8 cellular contexts compared by ENCODE assay signal in genomic region chr21:37072239-37072987, GRCh38. TPM values are rescaled to one million over a fixed set of nuclear protein-coding genes. Genes with fewer than 3 reads are reported as not detected.
A peak's percentile ranks its signal among the peaks of the same experiment; 100 is the strongest.
DNase-seq lines count a peak whose midpoint lies in the region; FAIRE-seq and TF ChIP-seq lines count a peak whose summit lies in the region.

No MANE protein-coding gene starts in this region.

- H3K36me3 ChIP-seq in GM06990 (ENCODE audit: control insufficient read depth, insufficient read depth, low read length), result no peaks in the 10 kb centered on the region
- peaks cover 7% of the 10 kb centered on the region; the same call in 1 of the 2 replicates for H3K36me3 ChIP-seq in SU-DHL-6 (ENCODE audit: low read length)
- H3K36me3 ChIP-seq in small intestine (ENCODE audit: control insufficient read depth in 2 of 2, insufficient read depth in 2 of 2, low read length in 2 of 2), result peaks cover 0 to 2% of the 10 kb centered on the region in 2 donors

- H3K27me3 ChIP-seq in GM06990 (replicated peaks; ENCODE audit: control insufficient read depth, insufficient read depth, low read length) (no peaks in the 10 kb centered on the region), SU-DHL-6 (ENCODE audit: low read length) (no peaks in the 10 kb centered on the region), small intestine (ENCODE audit: control insufficient read depth in 2 of 2, insufficient read depth in 2 of 2, low read length in 2 of 2) (no peaks in the 10 kb centered on the region)

- H3F3A ChIP-seq in SU-DHL-6 (ENCODE audit: insufficient read depth), result peaks cover 21% of the 10 kb centered on the region

- peaks cover 4 to 5% of the 10 kb centered on the region in 2 donors for H3K4me1 ChIP-seq in small intestine (ENCODE audit: control insufficient read depth in 2 of 2, insufficient read depth in 1 of 2, low read depth in 1 of 2, low read length in 1 of 2)

- H3K4me2 ChIP-seq in SU-DHL-6 (ENCODE audit: low read depth, low read length, poor library complexity, severe bottlenecking), result peak overlapping the region; percentile 64

- H2AFZ ChIP-seq in SU-DHL-6 (ENCODE audit: low read depth, low read length, severe bottlenecking), result peak overlapping the region; percentile 81

- peak overlapping the region; percentile 85 for H3K9ac ChIP-seq in SU-DHL-6 (ENCODE audit: low read length)

- no peaks in the 10 kb centered on the region for H3K9me2 ChIP-seq in SU-DHL-6 (replicated peaks; ENCODE audit: insufficient read depth, low read length)

- WGBS in small intestine, 3 donors, result 0 to 1% (median 1%) methylated on average over 51 to 54 of the region's 54 CpGs

- H3K9me3 ChIP-seq in SU-DHL-6 (ENCODE audit: insufficient read depth, low read length) (no peaks in the 10 kb centered on the region), small intestine (ENCODE audit: control insufficient read depth, low read depth) (no peaks in the 10 kb centered on the region)

- peaks cover 41% of the 10 kb centered on the region for H3K79me2 ChIP-seq in SU-DHL-6 (ENCODE audit: insufficient read depth, low read length)

- no peak for DNase-seq in GM06990 (ENCODE audit: extremely low read depth, insufficient read length)
- DNase-seq in H4 (ENCODE audit: low spot score), result peak; percentile 60
- DNase-seq in LHCN-M2 (ENCODE audit: low read depth), result peak; percentile 84
- peak in 1 of 2 donors; percentile 79 for DNase-seq in cardiac fibroblast (ENCODE audit: low read depth in 2 of 2)
- peak; percentile 86 for DNase-seq in inferior parietal cortex (ENCODE audit: extremely low spot score)
- DNase-seq in small intestine, result peak; percentile 78
- no peak for DNase-seq in SK-N-DZ (ENCODE audit: low spot score)

- no peak for FAIRE-seq in small intestine (lab: Jason Lieb, UNC)

- H3K27ac ChIP-seq in SU-DHL-6 (ENCODE audit: low read depth, low read length) (peak overlapping the region; percentile 50), small intestine (ENCODE audit: low read depth in 1 of 2, low read length in 1 of 2) (peak overlapping the region; percentile 94 to 97)

- no peak for TF ChIP-seq CTCF in GM06990 (IDR thresholded peaks at IDR 0.05; ENCODE audit: insufficient read depth, low read length, poor library complexity, severe bottlenecking)
- no peak for TF ChIP-seq CTCF in SU-DHL-6 (IDR thresholded peaks at IDR 0.05; ENCODE audit: insufficient read depth, low read length, poor library complexity, severe bottlenecking)
- TF ChIP-seq CTCF in cardiac fibroblast (IDR thresholded peaks at IDR 0.05; ENCODE audit: low read depth, low read length), result no peak

- H3K4me3 ChIP-seq in GM06990 (replicated peaks; ENCODE audit: low read depth, low read length), result peak overlapping the region; percentile 74
- peak overlapping the region; percentile 64 for H3K4me3 ChIP-seq in SU-DHL-6 (ENCODE audit: insufficient read depth, low read length, poor library complexity, severe bottlenecking)
- H3K4me3 ChIP-seq in cardiac fibroblast (replicated peaks in 1 of 2; ENCODE audit: low read depth in 2 of 2, low read length in 2 of 2), result peak overlapping the region; percentile 64 to 69
- peak overlapping the region; percentile 76 to 87 for H3K4me3 ChIP-seq in small intestine (ENCODE audit: low read depth in 1 of 2, low read length in 2 of 2)

- peaks cover 5% of the 10 kb centered on the region; the same call in 1 of the 2 replicates for H4K20me1 ChIP-seq in SU-DHL-6 (ENCODE audit: low read depth, low read length)

RNA-seq across cellular contexts. Expression of gene PIGP, which starts 0.5 kb away (rescaled TPM):
- total RNA-seq in H4 (2014; rRNA removed; shearing (Covaris generic)), result 28.9 and 52.9 TPM in 2 replicates
- 11.1 and 24.1 TPM in 2 replicates for total RNA-seq in LHCN-M2 (2014; rRNA removed)
- polyA plus RNA-seq in LHCN-M2 (2012), result 18.0 TPM
- polyA plus RNA-seq in small intestine, result 10 to 100 TPM; 10.5 to 27.3 (median 21.5) TPM
- polyA plus RNA-seq in SK-N-DZ (2014; cell fraction: cytosol; rRNA removed), result 11.0 and 25.5 TPM in 2 replicates
- 14.6 and 23.6 TPM in 2 replicates for polyA plus RNA-seq in SK-N-DZ (2014; cell fraction: nucleus; rRNA removed)

RNA-seq across cellular contexts. Expression of gene TTC3, which starts 0.6 kb away (rescaled TPM):
- 67.4 and 71.9 TPM in 2 replicates for total RNA-seq in H4 (2014; rRNA removed; shearing (Covaris generic))
- total RNA-seq in LHCN-M2 (2014; rRNA removed), result 168 and 189 TPM in 2 replicates
- 37.2 TPM for polyA plus RNA-seq in LHCN-M2 (2012)
- polyA plus RNA-seq in small intestine, result 10 to 100 TPM; 18.6 to 32.0 (median 25.9) TPM
- polyA plus RNA-seq in SK-N-DZ (2014; cell fraction: cytosol; rRNA removed), result 120 and 135 TPM in 2 replicates
- 144 and 164 TPM in 2 replicates for polyA plus RNA-seq in SK-N-DZ (2014; cell fraction: nucleus; rRNA removed)

Comparison
In these comparisons a context has a peak if more than half of its experiments do, and no peak if none do; other contexts are left out.
1. DNase-seq: peak in H4 (single experiment), LHCN-M2 (single experiment), inferior parietal cortex (single experiment) and small intestine (single experiment); none in GM06990 (single experiment) and SK-N-DZ (single experiment).
2. Peak in every context shown above with its lines, with median percentiles within 50 percentile points of each other: H3K4me3 ChIP-seq.